ENCODE assay signal across 2 cellular contexts in the genomic region with DNA sequence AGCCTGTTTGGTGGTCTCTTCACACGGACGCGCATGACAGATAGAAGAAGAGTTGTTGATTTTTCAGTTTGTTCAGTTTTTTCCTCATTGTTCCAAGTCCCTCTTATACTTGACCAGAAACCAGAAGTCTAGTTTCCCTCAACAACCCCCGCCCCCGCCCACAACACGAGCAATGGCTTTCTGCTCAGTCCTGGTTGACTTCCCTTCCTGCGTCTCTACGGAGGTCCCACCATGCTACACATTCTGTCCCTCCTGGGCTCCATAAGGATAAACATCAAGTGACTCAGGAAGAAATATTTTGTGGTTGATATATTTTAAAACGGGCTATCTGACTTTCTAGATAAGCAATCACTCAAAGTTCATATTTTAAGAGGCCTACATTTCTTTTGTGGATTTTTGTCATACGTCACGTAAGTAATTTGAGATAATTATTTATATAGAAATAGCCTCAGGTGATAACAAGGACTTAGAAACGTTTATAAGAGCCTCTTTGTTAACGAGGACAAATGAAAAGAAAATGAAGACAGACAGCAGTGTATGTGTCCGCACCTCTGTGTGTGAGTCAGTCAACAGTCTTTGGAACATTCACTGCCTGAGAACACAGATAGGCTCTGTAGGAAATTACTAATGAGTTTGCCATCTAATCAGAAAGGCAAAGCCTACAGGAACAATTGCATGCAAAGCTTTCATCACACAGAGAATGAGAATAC.
TF ChIP-seq lines count a peak whose summit lies in the region.

No MANE protein-coding gene starts in this region.

TF ChIP-seq in GM23338, 12 proteins besides CTCF, POLR2A, EP300 and RAD21 (continues in another document):
- TF ChIP-seq EZH2phosphoT487 (IDR thresholded peaks at IDR 0.05; ENCODE audit: unreplicated experiment) (no peak), NANOG (IDR thresholded peaks at IDR 0.05; ENCODE audit: borderline replicate concordance) (no peak), JUNB (IDR thresholded peaks at IDR 0.05; ENCODE audit: unreplicated experiment) (no peak), ZNF331 (CRISPR knock-in tag; IDR thresholded peaks at IDR 0.05; ENCODE audit: low read depth) (no peak), STAT1 (IDR thresholded peaks at IDR 0.05; ENCODE audit: unreplicated experiment) (no peak), EZH2 (IDR thresholded peaks at IDR 0.05; ENCODE audit: low read depth, unreplicated experiment) (no peak), POLR2AphosphoS5 (IDR thresholded peaks at IDR 0.05; ENCODE audit: low read depth) (no peak), CREB1 (CRISPR knock-in tag; IDR thresholded peaks at IDR 0.05; ENCODE audit: low read depth) (no peak)
- TF ChIP-seq, protein P1, sequence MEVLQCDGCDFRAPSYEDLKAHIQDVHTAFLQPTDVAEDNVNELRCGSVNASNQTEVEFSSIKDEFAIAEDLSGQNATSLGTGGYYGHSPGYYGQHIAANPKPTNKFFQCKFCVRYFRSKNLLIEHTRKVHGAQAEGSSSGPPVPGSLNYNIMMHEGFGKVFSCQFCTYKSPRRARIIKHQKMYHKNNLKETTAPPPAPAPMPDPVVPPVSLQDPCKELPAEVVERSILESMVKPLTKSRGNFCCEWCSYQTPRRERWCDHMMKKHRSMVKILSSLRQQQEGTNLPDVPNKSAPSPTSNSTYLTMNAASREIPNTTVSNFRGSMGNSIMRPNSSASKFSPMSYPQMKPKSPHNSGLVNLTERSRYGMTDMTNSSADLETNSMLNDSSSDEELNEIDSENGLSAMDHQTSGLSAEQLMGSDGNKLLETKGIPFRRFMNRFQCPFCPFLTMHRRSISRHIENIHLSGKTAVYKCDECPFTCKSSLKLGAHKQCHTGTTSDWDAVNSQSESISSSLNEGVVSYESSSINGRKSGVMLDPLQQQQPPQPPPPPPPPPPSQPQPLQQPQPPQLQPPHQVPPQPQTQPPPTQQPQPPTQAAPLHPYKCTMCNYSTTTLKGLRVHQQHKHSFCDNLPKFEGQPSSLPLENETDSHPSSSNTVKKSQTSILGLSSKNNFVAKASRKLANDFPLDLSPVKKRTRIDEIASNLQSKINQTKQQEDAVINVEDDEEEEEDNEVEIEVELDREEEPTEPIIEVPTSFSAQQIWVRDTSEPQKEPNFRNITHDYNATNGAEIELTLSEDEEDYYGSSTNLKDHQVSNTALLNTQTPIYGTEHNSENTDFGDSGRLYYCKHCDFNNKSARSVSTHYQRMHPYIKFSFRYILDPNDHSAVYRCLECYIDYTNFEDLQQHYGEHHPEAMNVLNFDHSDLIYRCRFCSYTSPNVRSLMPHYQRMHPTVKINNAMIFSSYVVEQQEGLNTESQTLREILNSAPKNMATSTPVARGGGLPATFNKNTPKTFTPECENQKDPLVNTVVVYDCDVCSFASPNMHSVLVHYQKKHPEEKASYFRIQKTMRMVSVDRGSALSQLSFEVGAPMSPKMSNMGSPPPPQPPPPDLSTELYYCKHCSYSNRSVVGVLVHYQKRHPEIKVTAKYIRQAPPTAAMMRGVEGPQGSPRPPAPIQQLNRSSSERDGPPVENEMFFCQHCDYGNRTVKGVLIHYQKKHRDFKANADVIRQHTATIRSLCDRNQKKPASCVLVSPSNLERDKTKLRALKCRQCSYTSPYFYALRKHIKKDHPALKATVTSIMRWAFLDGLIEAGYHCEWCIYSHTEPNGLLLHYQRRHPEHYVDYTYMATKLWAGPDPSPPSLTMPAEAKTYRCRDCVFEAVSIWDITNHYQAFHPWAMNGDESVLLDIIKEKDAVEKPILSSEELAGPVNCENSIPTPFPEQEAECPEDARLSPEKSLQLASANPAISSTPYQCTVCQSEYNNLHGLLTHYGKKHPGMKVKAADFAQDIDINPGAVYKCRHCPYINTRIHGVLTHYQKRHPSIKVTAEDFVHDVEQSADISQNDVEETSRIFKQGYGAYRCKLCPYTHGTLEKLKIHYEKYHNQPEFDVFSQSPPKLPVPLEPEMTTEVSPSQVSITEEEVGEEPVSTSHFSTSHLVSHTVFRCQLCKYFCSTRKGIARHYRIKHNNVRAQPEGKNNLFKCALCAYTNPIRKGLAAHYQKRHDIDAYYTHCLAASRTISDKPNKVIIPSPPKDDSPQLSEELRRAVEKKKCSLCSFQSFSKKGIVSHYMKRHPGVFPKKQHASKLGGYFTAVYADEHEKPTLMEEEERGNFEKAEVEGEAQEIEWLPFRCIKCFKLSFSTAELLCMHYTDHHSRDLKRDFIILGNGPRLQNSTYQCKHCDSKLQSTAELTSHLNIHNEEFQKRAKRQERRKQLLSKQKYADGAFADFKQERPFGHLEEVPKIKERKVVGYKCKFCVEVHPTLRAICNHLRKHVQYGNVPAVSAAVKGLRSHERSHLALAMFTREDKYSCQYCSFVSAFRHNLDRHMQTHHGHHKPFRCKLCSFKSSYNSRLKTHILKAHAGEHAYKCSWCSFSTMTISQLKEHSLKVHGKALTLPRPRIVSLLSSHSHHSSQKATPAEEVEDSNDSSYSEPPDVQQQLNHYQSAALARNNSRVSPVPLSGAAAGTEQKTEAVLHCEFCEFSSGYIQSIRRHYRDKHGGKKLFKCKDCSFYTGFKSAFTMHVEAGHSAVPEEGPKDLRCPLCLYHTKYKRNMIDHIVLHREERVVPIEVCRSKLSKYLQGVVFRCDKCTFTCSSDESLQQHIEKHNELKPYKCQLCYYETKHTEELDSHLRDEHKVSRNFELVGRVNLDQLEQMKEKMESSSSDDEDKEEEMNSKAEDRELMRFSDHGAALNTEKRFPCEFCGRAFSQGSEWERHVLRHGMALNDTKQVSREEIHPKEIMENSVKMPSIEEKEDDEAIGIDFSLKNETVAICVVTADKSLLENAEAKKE (CRISPR knock-in tag; IDR thresholded peaks at IDR 0.05), result no peak
- TF ChIP-seq, protein P2, sequence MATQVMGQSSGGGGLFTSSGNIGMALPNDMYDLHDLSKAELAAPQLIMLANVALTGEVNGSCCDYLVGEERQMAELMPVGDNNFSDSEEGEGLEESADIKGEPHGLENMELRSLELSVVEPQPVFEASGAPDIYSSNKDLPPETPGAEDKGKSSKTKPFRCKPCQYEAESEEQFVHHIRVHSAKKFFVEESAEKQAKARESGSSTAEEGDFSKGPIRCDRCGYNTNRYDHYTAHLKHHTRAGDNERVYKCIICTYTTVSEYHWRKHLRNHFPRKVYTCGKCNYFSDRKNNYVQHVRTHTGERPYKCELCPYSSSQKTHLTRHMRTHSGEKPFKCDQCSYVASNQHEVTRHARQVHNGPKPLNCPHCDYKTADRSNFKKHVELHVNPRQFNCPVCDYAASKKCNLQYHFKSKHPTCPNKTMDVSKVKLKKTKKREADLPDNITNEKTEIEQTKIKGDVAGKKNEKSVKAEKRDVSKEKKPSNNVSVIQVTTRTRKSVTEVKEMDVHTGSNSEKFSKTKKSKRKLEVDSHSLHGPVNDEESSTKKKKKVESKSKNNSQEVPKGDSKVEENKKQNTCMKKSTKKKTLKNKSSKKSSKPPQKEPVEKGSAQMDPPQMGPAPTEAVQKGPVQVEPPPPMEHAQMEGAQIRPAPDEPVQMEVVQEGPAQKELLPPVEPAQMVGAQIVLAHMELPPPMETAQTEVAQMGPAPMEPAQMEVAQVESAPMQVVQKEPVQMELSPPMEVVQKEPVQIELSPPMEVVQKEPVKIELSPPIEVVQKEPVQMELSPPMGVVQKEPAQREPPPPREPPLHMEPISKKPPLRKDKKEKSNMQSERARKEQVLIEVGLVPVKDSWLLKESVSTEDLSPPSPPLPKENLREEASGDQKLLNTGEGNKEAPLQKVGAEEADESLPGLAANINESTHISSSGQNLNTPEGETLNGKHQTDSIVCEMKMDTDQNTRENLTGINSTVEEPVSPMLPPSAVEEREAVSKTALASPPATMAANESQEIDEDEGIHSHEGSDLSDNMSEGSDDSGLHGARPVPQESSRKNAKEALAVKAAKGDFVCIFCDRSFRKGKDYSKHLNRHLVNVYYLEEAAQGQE (IDR thresholded peaks at IDR 0.05; ENCODE audit: unreplicated experiment), result no peak

TF ChIP-seq in H1, 55 proteins besides CTCF, POLR2A, EP300 and RAD21:
- no peak for TF ChIP-seq TBP (IDR thresholded peaks at IDR 0.05; ENCODE audit: low read depth, low read length)
- no peak for TF ChIP-seq SP4 (IDR thresholded peaks at IDR 0.05; ENCODE audit: low read length)
- TF ChIP-seq RBBP5 (IDR thresholded peaks at IDR 0.05; ENCODE audit: borderline replicate concordance, low read depth, low read length), result no peak
- no peak for TF ChIP-seq GABPA (IDR thresholded peaks at IDR 0.05; ENCODE audit: borderline replicate concordance, insufficient read depth, low read length)
